ENCODE assay signal across 1 cellular context in the genomic region with DNA sequence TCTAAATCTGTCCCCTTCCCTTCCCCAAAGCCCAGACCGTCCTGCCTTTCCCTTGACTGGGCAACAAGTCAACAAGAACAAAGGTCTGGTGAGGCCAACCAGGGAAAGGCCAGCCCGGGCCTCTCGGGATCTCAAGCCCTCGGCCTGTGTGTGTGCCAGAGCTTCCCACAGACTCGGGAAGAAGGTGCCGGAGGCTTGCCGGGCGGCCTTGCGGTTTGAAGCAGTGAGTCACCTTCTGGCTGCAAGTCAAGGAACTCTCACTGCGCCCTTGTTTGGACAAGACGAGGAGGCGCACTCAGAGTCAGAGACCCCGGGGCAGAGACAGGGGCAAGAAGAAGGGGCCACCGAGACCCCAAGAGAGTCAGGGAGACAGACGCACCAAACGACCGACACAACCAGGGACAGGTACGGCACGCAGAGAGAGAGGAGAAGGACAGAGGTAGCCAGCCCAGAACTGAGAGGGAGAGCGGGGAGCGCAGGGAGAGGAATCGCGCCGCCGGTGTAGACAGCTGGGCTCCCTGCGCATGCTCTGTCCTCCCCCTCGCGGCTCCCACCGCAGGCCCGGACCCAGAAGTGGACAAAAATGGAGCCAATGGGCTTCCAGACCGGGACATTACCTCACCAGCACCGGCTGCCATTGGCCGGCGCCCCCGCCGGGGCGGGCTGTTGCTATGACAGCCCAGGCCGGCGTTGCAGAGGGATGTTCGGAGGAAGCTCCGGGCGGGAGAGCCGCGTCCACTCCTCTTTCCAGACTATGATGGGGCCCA.
TF ChIP-seq lines count a peak whose summit lies in the region.

No MANE protein-coding gene starts in this region.

TF ChIP-seq in H1, 55 proteins besides CTCF, POLR2A, EP300 and RAD21:
- TF ChIP-seq MAFK (IDR thresholded peaks at IDR 0.05; ENCODE audit: low read depth, low read length) (no peak), RBBP5 (IDR thresholded peaks at IDR 0.05; ENCODE audit: borderline replicate concordance, low read depth, low read length) (no peak), TAF1 (IDR thresholded peaks at IDR 0.05; ENCODE audit: low read depth, low read length) (no peak; the same call in 1 of the 2 replicates), NRF1 (IDR thresholded peaks at IDR 0.05; ENCODE audit: low read depth, low read length) (peak; percentile 71), SRF (IDR thresholded peaks at IDR 0.05; ENCODE audit: low read depth, low read length) (no peak), RFX5 (IDR thresholded peaks at IDR 0.05; ENCODE audit: borderline replicate concordance, low read depth, low read length) (peak; percentile 85), TAF7 (optimal IDR thresholded peaks at IDR 0.05; ENCODE audit: borderline replicate concordance, low read depth, low read length) (no peak), CREB1 (IDR thresholded peaks at IDR 0.05) (no peak), ASH2L (IDR thresholded peaks at IDR 0.05; ENCODE audit: low read length) (no peak), SIN3A (conservative IDR thresholded peaks at IDR 0.05 in 1 of 2, IDR thresholded peaks at IDR 0.05 in 1 of 2; ENCODE audit: low read depth in 1 of 2, low read length in 2 of 2) (0 out of 4 replicates have a peak, but pooled peaks of 1 of the 2 experiments have one; percentile 23), FOSL1 (IDR thresholded peaks at IDR 0.05; ENCODE audit: insufficient read depth, low read depth, low read length) (no peak), CHD2 (IDR thresholded peaks at IDR 0.05; ENCODE audit: low read length) (peak; percentile 60; the same call in 1 of the 2 replicates), PHF8 (conservative IDR thresholded peaks at IDR 0.05; ENCODE audit: low read depth, low read length) (0 out of 2 replicates have a peak, but pooled peaks have one; percentile 30), BCL11A (IDR thresholded peaks at IDR 0.05; ENCODE audit: low read depth in 2 of 2, low read length in 2 of 2) (no peak), TBP (IDR thresholded peaks at IDR 0.05; ENCODE audit: low read depth, low read length) (peak; percentile 32; the same call in 1 of the 2 replicates), BACH1 (IDR thresholded peaks at IDR 0.05; ENCODE audit: low read length) (no peak), TCF12 (IDR thresholded peaks at IDR 0.05; ENCODE audit: low read depth, low read length) (no peak), GTF2F1 (IDR thresholded peaks at IDR 0.05; ENCODE audit: borderline replicate concordance, low read depth, low read length) (no peak), SP1 (IDR thresholded peaks at IDR 0.05; ENCODE audit: low read depth, low read length) (peak; percentile 84), POLR2AphosphoS5 (IDR thresholded peaks at IDR 0.05; ENCODE audit: low read depth, low read length) (peak; percentile 70; the same call in 1 of the 2 replicates), EGR1 (IDR thresholded peaks at IDR 0.05; ENCODE audit: borderline replicate concordance, low read depth, low read length) (no peak), SIX5 (IDR thresholded peaks at IDR 0.05; ENCODE audit: low read depth, low read length) (no peak), CHD1 (IDR thresholded peaks at IDR 0.05; ENCODE audit: low read depth, low read length) (no peak), HDAC6 (IDR thresholded peaks at IDR 0.05; ENCODE audit: low read depth, low read length) (no peak), GABPA (IDR thresholded peaks at IDR 0.05; ENCODE audit: borderline replicate concordance, insufficient read depth, low read length) (no peak), TEAD4 (IDR thresholded peaks at IDR 0.05; ENCODE audit: low read depth, low read length) (no peak), HDAC2 (IDR thresholded peaks at IDR 0.05; ENCODE audit: borderline replicate concordance in 1 of 2, low read depth in 2 of 2, low read length in 2 of 2) (0 out of 4 replicates have a peak, but pooled peaks of 1 of the 2 experiments have one; percentile 50), BRCA1 (IDR thresholded peaks at IDR 0.05; ENCODE audit: low read depth, low read length) (no peak), CTBP2 (IDR thresholded peaks at IDR 0.05; ENCODE audit: borderline replicate concordance, insufficient read depth, insufficient read length, low read length) (no peak), KDM5A (IDR thresholded peaks at IDR 0.05; ENCODE audit: low read length) (no peak), CEBPB (IDR thresholded peaks at IDR 0.05; ENCODE audit: low read depth, low read length) (peak; percentile 47), SP2 (IDR thresholded peaks at IDR 0.05; ENCODE audit: low read length) (peak; percentile 33; the same call in 1 of the 2 replicates), KDM4A (IDR thresholded peaks at IDR 0.05; ENCODE audit: low read depth, low read length, severe bottlenecking) (peak; percentile 44), CBX5 (IDR thresholded peaks at IDR 0.05; ENCODE audit: low read depth, low read length) (no peak), ZNF274 (IDR thresholded peaks at IDR 0.05; ENCODE audit: borderline replicate concordance, extremely low read depth, low read length) (no peak)
- TF ChIP-seq, protein P1, sequence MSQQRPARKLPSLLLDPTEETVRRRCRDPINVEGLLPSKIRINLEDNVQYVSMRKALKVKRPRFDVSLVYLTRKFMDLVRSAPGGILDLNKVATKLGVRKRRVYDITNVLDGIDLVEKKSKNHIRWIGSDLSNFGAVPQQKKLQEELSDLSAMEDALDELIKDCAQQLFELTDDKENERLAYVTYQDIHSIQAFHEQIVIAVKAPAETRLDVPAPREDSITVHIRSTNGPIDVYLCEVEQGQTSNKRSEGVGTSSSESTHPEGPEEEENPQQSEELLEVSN (IDR thresholded peaks at IDR 0.05) = no peak
- TF ChIP-seq, protein P2, sequence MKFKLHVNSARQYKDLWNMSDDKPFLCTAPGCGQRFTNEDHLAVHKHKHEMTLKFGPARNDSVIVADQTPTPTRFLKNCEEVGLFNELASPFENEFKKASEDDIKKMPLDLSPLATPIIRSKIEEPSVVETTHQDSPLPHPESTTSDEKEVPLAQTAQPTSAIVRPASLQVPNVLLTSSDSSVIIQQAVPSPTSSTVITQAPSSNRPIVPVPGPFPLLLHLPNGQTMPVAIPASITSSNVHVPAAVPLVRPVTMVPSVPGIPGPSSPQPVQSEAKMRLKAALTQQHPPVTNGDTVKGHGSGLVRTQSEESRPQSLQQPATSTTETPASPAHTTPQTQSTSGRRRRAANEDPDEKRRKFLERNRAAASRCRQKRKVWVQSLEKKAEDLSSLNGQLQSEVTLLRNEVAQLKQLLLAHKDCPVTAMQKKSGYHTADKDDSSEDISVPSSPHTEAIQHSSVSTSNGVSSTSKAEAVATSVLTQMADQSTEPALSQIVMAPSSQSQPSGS (IDR thresholded peaks at IDR 0.05; ENCODE audit: low read length) = peak; percentile 100
